Comparison of ENCODE assay signal across 1 cellular context in genomic region chr3:4501422-4501821, GRCh38.
TF ChIP-seq lines count a peak whose summit lies in the region.

No MANE protein-coding gene starts in this region.

TF ChIP-seq in K562, 482 proteins besides CTCF, POLR2A, EP300 and RAD21:
- TF ChIP-seq TAF15 (IDR thresholded peaks at IDR 0.05; ENCODE audit: low read depth, low read length) = no peak
- TF ChIP-seq ZNF644 (tag; IDR thresholded peaks at IDR 0.05; ENCODE audit: low read depth) = no peak
- TF ChIP-seq IFI16 (CRISPR knock-in tag; IDR thresholded peaks at IDR 0.05) = no peak
- TF ChIP-seq MEF2A (IDR thresholded peaks at IDR 0.05; ENCODE audit: control insufficient read depth, low read depth, low read length) = no peak
- no peak for TF ChIP-seq NRF1 (conservative IDR thresholded peaks at IDR 0.05 in 1 of 2, IDR thresholded peaks at IDR 0.05 in 1 of 2)
- TF ChIP-seq PHF21A (IDR thresholded peaks at IDR 0.05; ENCODE audit: borderline replicate concordance, low read depth) = no peak
TF ChIP-seq in K562: peak in this region for 0.
